1 cellular context compared by ENCODE assay signal in the genomic region with DNA sequence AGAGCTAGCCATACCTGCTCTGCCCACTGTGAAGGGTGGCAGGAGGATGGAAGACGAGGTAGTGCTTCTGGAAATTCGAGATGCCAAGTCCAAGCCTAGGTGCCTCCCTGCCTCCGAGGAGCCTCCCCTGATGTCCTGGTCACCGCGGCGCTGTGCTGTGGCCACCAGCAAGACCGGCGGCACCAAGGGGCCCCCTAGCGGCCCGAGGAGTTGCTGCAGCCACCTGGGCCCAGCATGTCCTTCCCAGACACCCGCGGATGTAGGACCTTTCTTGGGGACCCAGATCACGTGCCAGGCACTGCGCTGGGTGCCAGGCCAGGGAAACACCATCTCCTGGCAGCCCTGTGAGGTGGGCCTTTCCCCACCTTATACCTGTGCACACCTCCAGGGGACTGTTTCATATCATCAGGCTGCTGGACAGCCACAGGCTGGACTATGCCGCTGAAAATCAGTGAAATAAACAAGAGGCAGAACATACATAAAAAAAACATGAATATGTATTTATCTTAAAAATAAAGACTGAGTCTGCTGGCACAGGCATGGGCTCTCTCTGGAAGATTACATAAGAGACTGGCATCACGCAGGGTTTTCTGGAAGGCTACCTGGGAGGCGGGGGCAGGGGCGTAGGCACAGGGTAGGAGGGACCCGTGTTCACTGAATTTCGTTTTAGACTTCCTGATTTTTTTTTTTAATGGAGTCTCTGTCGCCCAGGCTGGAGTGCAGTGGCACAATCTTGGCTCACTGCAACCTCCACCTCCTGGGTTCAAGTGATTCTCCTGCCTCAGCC.
A peak's percentile ranks its signal among the peaks of the same experiment; 100 is the strongest.
TF ChIP-seq lines count a peak whose summit lies in the region.

No MANE protein-coding gene starts in this region.

TF ChIP-seq in HepG2, 621 proteins besides CTCF, POLR2A, EP300 and RAD21 (continues in another document):
- TF ChIP-seq, protein P1, sequence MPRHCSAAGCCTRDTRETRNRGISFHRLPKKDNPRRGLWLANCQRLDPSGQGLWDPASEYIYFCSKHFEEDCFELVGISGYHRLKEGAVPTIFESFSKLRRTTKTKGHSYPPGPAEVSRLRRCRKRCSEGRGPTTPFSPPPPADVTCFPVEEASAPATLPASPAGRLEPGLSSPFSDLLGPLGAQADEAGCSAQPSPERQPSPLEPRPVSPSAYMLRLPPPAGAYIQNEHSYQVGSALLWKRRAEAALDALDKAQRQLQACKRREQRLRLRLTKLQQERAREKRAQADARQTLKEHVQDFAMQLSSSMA (CRISPR knock-in tag; IDR thresholded peaks at IDR 0.05) = no peak
- TF ChIP-seq ZMAT3 (CRISPR knock-in tag; conservative IDR thresholded peaks at IDR 0.05) (no peak), NFIB (CRISPR knock-in tag; IDR thresholded peaks at IDR 0.05; ENCODE audit: borderline replicate concordance) (no peak), SMC3 (IDR thresholded peaks at IDR 0.05; ENCODE audit: low read length) (peak; percentile 37; the same call in 1 of the 2 replicates), IRX3 (CRISPR knock-in tag; IDR thresholded peaks at IDR 0.05; ENCODE audit: borderline replicate concordance, low read depth) (no peak), CBX5 (CRISPR knock-in tag; IDR thresholded peaks at IDR 0.05; ENCODE audit: borderline replicate concordance) (peak; percentile 35; the same call in 1 of the 2 replicates), ZNF768 (CRISPR knock-in tag; IDR thresholded peaks at IDR 0.05) (peak; percentile 77; the same call in 1 of the 2 replicates), STAG1 (CRISPR knock-in tag; IDR thresholded peaks at IDR 0.05) (peak; percentile 99), TEAD3 (CRISPR knock-in tag; optimal IDR thresholded peaks at IDR 0.05; ENCODE audit: borderline replicate concordance) (peak; percentile 30), ZNF350 (CRISPR knock-in tag; IDR thresholded peaks at IDR 0.05; ENCODE audit: borderline replicate concordance, low read depth) (peak; percentile 28; the same call in 1 of the 2 replicates), MXD4 (CRISPR knock-in tag; IDR thresholded peaks at IDR 0.05) (0 out of 2 replicates have a peak, but pooled peaks have one; percentile 41), GABPB1 (CRISPR knock-in tag; IDR thresholded peaks at IDR 0.05) (peak; percentile 43; the same call in 1 of the 2 replicates), ZNF614 (CRISPR knock-in tag; IDR thresholded peaks at IDR 0.05; ENCODE audit: borderline replicate concordance) (0 out of 2 replicates have a peak, but pooled peaks have one; percentile 50), RELA (CRISPR knock-in tag; IDR thresholded peaks at IDR 0.05) (0 out of 2 replicates have a peak, but pooled peaks have one; percentile 81), ZNF572 (CRISPR knock-in tag; IDR thresholded peaks at IDR 0.05) (0 out of 2 replicates have a peak, but pooled peaks have one; percentile 30), YY1 (IDR thresholded peaks at IDR 0.05; ENCODE audit: insufficient read depth, insufficient replicate concordance, low read depth, low read length) (peak; percentile 31), BHLHE40 (IDR thresholded peaks at IDR 0.05; ENCODE audit: low read length) (peak; percentile 46; the same call in 1 of the 2 replicates), ZNF619 (CRISPR knock-in tag; IDR thresholded peaks at IDR 0.05) (0 out of 2 replicates have a peak, but pooled peaks have one; percentile 29), RXRA (CRISPR knock-in tag; IDR thresholded peaks at IDR 0.05) (0 out of 2 replicates have a peak, but pooled peaks have one; percentile 35), ZNF792 (CRISPR knock-in tag; IDR thresholded peaks at IDR 0.05) (0 out of 2 replicates have a peak, but pooled peaks have one; percentile 23), ETV5 (CRISPR knock-in tag; IDR thresholded peaks at IDR 0.05; ENCODE audit: borderline replicate concordance) (0 out of 2 replicates have a peak, but pooled peaks have one; percentile 13), ZNF747 (CRISPR knock-in tag; IDR thresholded peaks at IDR 0.05; ENCODE audit: borderline replicate concordance) (no peak), THAP11 (CRISPR knock-in tag; IDR thresholded peaks at IDR 0.05) (0 out of 2 replicates have a peak, but pooled peaks have one; percentile 18), MXI1 (IDR thresholded peaks at IDR 0.05; ENCODE audit: borderline replicate concordance, low read depth, low read length) (peak; percentile 17; the same call in 1 of the 3 replicates), MED8 (CRISPR knock-in tag; IDR thresholded peaks at IDR 0.05; ENCODE audit: insufficient replicate concordance) (peak; percentile 32), IRF2 (CRISPR knock-in tag; IDR thresholded peaks at IDR 0.05) (peak; percentile 45; the same call in 1 of the 2 replicates), ZNF772 (CRISPR knock-in tag; IDR thresholded peaks at IDR 0.05) (no peak), SOX13 (IDR thresholded peaks at IDR 0.05) (no peak), SOX13 (CRISPR knock-in tag; conservative IDR thresholded peaks at IDR 0.05 in 1 of 2, IDR thresholded peaks at IDR 0.05 in 1 of 2) (peak in 1 of 2 experiments; percentile 10; a peak in 1 of 4 replicates), FOSL2 (CRISPR knock-in tag; IDR thresholded peaks at IDR 0.05) (0 out of 2 replicates have a peak, but pooled peaks have one; percentile 25), SALL1 (CRISPR knock-in tag; IDR thresholded peaks at IDR 0.05) (peak; percentile 43; the same call in 1 of the 2 replicates), ZNF563 (CRISPR knock-in tag; IDR thresholded peaks at IDR 0.05) (0 out of 2 replicates have a peak, but pooled peaks have one; percentile 15), ZNF720 (CRISPR knock-in tag; IDR thresholded peaks at IDR 0.05) (no peak), ZNF501 (CRISPR knock-in tag; IDR thresholded peaks at IDR 0.05) (peak; percentile 54), ZSCAN9 (CRISPR knock-in tag; IDR thresholded peaks at IDR 0.05; ENCODE audit: borderline replicate concordance) (0 out of 2 replicates have a peak, but pooled peaks have one; percentile 52), CBFB (CRISPR knock-in tag; IDR thresholded peaks at IDR 0.05) (0 out of 2 replicates have a peak, but pooled peaks have one; percentile 65)
- TF ChIP-seq, protein P2, sequence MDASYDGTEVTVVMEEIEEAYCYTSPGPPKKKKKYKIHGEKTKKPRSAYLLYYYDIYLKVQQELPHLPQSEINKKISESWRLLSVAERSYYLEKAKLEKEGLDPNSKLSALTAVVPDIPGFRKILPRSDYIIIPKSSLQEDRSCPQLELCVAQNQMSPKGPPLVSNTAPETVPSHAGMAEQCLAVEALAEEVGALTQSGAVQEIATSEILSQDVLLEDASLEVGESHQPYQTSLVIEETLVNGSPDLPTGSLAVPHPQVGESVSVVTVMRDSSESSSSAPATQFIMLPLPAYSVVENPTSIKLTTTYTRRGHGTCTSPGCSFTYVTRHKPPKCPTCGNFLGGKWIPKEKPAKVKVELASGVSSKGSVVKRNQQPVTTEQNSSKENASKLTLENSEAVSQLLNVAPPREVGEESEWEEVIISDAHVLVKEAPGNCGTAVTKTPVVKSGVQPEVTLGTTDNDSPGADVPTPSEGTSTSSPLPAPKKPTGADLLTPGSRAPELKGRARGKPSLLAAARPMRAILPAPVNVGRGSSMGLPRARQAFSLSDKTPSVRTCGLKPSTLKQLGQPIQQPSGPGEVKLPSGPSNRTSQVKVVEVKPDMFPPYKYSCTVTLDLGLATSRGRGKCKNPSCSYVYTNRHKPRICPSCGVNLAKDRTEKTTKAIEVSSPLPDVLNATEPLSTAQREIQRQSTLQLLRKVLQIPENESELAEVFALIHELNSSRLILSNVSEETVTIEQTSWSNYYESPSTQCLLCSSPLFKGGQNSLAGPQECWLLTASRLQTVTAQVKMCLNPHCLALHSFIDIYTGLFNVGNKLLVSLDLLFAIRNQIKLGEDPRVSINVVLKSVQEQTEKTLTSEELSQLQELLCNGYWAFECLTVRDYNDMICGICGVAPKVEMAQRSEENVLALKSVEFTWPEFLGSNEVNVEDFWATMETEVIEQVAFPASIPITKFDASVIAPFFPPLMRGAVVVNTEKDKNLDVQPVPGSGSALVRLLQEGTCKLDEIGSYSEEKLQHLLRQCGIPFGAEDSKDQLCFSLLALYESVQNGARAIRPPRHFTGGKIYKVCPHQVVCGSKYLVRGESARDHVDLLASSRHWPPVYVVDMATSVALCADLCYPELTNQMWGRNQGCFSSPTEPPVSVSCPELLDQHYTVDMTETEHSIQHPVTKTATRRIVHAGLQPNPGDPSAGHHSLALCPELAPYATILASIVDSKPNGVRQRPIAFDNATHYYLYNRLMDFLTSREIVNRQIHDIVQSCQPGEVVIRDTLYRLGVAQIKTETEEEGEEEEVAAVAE (CRISPR knock-in tag; IDR thresholded peaks at IDR 0.05; ENCODE audit: borderline replicate concordance) = 0 out of 2 replicates have a peak, but pooled peaks have one; percentile 38
- TF ChIP-seq, protein P3, sequence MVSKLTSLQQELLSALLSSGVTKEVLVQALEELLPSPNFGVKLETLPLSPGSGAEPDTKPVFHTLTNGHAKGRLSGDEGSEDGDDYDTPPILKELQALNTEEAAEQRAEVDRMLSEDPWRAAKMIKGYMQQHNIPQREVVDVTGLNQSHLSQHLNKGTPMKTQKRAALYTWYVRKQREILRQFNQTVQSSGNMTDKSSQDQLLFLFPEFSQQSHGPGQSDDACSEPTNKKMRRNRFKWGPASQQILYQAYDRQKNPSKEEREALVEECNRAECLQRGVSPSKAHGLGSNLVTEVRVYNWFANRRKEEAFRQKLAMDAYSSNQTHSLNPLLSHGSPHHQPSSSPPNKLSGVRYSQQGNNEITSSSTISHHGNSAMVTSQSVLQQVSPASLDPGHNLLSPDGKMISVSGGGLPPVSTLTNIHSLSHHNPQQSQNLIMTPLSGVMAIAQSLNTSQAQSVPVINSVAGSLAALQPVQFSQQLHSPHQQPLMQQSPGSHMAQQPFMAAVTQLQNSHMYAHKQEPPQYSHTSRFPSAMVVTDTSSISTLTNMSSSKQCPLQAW (CRISPR knock-in tag; IDR thresholded peaks at IDR 0.05) = peak; percentile 49; the same call in 1 of the 2 replicates
- TF ChIP-seq, protein P4, sequence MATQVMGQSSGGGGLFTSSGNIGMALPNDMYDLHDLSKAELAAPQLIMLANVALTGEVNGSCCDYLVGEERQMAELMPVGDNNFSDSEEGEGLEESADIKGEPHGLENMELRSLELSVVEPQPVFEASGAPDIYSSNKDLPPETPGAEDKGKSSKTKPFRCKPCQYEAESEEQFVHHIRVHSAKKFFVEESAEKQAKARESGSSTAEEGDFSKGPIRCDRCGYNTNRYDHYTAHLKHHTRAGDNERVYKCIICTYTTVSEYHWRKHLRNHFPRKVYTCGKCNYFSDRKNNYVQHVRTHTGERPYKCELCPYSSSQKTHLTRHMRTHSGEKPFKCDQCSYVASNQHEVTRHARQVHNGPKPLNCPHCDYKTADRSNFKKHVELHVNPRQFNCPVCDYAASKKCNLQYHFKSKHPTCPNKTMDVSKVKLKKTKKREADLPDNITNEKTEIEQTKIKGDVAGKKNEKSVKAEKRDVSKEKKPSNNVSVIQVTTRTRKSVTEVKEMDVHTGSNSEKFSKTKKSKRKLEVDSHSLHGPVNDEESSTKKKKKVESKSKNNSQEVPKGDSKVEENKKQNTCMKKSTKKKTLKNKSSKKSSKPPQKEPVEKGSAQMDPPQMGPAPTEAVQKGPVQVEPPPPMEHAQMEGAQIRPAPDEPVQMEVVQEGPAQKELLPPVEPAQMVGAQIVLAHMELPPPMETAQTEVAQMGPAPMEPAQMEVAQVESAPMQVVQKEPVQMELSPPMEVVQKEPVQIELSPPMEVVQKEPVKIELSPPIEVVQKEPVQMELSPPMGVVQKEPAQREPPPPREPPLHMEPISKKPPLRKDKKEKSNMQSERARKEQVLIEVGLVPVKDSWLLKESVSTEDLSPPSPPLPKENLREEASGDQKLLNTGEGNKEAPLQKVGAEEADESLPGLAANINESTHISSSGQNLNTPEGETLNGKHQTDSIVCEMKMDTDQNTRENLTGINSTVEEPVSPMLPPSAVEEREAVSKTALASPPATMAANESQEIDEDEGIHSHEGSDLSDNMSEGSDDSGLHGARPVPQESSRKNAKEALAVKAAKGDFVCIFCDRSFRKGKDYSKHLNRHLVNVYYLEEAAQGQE (IDR thresholded peaks at IDR 0.05; ENCODE audit: borderline replicate concordance in 1 of 2, low read depth in 1 of 2, low read length in 2 of 2) = no peak
- TF ChIP-seq, protein P5, sequence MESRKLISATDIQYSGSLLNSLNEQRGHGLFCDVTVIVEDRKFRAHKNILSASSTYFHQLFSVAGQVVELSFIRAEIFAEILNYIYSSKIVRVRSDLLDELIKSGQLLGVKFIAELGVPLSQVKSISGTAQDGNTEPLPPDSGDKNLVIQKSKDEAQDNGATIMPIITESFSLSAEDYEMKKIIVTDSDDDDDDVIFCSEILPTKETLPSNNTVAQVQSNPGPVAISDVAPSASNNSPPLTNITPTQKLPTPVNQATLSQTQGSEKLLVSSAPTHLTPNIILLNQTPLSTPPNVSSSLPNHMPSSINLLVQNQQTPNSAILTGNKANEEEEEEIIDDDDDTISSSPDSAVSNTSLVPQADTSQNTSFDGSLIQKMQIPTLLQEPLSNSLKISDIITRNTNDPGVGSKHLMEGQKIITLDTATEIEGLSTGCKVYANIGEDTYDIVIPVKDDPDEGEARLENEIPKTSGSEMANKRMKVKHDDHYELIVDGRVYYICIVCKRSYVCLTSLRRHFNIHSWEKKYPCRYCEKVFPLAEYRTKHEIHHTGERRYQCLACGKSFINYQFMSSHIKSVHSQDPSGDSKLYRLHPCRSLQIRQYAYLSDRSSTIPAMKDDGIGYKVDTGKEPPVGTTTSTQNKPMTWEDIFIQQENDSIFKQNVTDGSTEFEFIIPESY (CRISPR knock-in tag; IDR thresholded peaks at IDR 0.05) = peak; percentile 37; the same call in 1 of the 2 replicates
- TF ChIP-seq, protein P6, sequence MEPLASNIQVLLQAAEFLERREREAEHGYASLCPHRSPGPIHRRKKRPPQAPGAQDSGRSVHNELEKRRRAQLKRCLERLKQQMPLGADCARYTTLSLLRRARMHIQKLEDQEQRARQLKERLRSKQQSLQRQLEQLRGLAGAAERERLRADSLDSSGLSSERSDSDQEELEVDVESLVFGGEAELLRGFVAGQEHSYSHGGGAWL (CRISPR knock-in tag; IDR thresholded peaks at IDR 0.05) = peak; percentile 43; the same call in 1 of the 2 replicates
- TF ChIP-seq, protein P7, sequence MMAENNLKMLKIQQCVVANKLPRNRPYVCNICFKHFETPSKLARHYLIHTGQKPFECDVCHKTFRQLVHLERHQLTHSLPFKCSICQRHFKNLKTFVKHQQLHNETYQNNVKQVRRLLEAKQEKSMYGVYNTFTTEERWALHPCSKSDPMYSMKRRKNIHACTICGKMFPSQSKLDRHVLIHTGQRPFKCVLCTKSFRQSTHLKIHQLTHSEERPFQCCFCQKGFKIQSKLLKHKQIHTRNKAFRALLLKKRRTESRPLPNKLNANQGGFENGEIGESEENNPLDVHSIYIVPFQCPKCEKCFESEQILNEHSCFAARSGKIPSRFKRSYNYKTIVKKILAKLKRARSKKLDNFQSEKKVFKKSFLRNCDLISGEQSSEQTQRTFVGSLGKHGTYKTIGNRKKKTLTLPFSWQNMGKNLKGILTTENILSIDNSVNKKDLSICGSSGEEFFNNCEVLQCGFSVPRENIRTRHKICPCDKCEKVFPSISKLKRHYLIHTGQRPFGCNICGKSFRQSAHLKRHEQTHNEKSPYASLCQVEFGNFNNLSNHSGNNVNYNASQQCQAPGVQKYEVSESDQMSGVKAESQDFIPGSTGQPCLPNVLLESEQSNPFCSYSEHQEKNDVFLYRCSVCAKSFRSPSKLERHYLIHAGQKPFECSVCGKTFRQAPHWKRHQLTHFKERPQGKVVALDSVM (CRISPR knock-in tag; IDR thresholded peaks at IDR 0.05) = peak; percentile 89
- TF ChIP-seq, protein P8, sequence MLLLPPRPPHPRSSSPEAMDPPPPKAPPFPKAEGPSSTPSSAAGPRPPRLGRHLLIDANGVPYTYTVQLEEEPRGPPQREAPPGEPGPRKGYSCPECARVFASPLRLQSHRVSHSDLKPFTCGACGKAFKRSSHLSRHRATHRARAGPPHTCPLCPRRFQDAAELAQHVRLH (CRISPR knock-in tag; IDR thresholded peaks at IDR 0.05; ENCODE audit: borderline replicate concordance, low read depth) = peak; percentile 26; the same call in 1 of the 2 replicates
